Comparison of ENCODE assay signal across 8 cellular contexts in genomic region chr22:22593964-22594656, GRCh38. TPM values are rescaled to one million over a fixed set of nuclear protein-coding genes. Genes with fewer than 3 reads are reported as not detected.
A peak's percentile ranks its signal among the peaks of the same experiment; 100 is the strongest.
DNase-seq lines count a peak whose midpoint lies in the region; ATAC-seq and TF ChIP-seq lines count a peak whose summit lies in the region.

No MANE protein-coding gene starts in this region.

- H3K4me3 ChIP-seq in H7 (ENCODE audit: insufficient read depth, low read depth, low read length) (no peak overlapping the region), PC-3 (ENCODE audit: low read length) (no peak overlapping the region), heart left ventricle (no peak overlapping the region), smooth muscle cell (no peak overlapping the region)

- no peaks in the 10 kb centered on the region for H3K9me3 ChIP-seq in CD4-positive, alpha-beta T cell (ENCODE audit: control insufficient read depth, low read length)
- H3K9me3 ChIP-seq in PC-3 (ENCODE audit: low read length) (no peaks in the 10 kb centered on the region), heart left ventricle (no peaks in the 10 kb centered on the region), smooth muscle cell (replicated peaks; ENCODE audit: low read depth) (no peaks in the 10 kb centered on the region)

- no peak for TF ChIP-seq POLR2A in heart left ventricle (IDR thresholded peaks at IDR 0.05)

- CTCF ChIA-PET in CD4-positive, alpha-beta T cell (lab: Charles Lee) = no interaction called here
- CTCF ChIA-PET in PC-3 (lab: Charles Lee) = interaction anchor here (0.7 kb wide), 1 partner anchor 116 kb away, joined by 3 read pairs; no protein-coding TSS in a partner anchor

- H3K4me1 ChIP-seq in PC-3 (ENCODE audit: insufficient read depth, low read length) (no peaks in the 10 kb centered on the region), heart left ventricle (no peaks in the 10 kb centered on the region), smooth muscle cell (ENCODE audit: low read depth) (no peaks in the 10 kb centered on the region)

- no peaks in the 10 kb centered on the region for H3K36me3 Mint-ChIP-seq in CD4-positive, alpha-beta T cell (ENCODE audit: low read depth)
- no peaks in the 10 kb centered on the region for H3K36me3 Mint-ChIP-seq in activated T-helper 2 cell treated with anti-CD3 and anti-CD28 coated beads, Interferon-gamma antibody, Interleukin-2, Interleukin-4, amounts not matched to agents 10 μg/mL and 5 μg/mL and 100 μg/mL, durations not matched to agents 14 hours and 24 hours and 36 hours (ENCODE audit: low read depth)

- H3K27ac ChIP-seq in CD4-positive, alpha-beta T cell (ENCODE audit: low read depth, low read length) = no peak overlapping the region
- H3K27ac ChIP-seq in PC-3 (ENCODE audit: low read length) (no peak overlapping the region), heart left ventricle (no peak overlapping the region), smooth muscle cell (ENCODE audit: low read depth) (no peak overlapping the region)

- H3K4me2 ChIP-seq in PC-3 (ENCODE audit: low read length) (no peak overlapping the region), smooth muscle cell (no peak overlapping the region)

- H2AFZ ChIP-seq in PC-3 (ENCODE audit: low read length) (no peak overlapping the region), smooth muscle cell (ENCODE audit: low read depth) (no peak overlapping the region)

- H3K36me3 ChIP-seq in H7 (replicated peaks; ENCODE audit: control insufficient read depth, insufficient read depth, low read length) (no peaks in the 10 kb centered on the region), PC-3 (ENCODE audit: low read depth, low read length) (no peaks in the 10 kb centered on the region), heart left ventricle (no peaks in the 10 kb centered on the region), smooth muscle cell (ENCODE audit: low read depth) (no peaks in the 10 kb centered on the region)

- H3K79me2 ChIP-seq in PC-3 (ENCODE audit: low read length) (no peaks in the 10 kb centered on the region), smooth muscle cell (ENCODE audit: low read depth) (no peaks in the 10 kb centered on the region)

- no peak overlapping the region for H3K9ac ChIP-seq in PC-3 (ENCODE audit: low read length)
- no peak overlapping the region for H3K9ac ChIP-seq in smooth muscle cell (ENCODE audit: low read depth)

- H3K9me3 Mint-ChIP-seq in CD4-positive, alpha-beta T cell = no peaks in the 10 kb centered on the region
- H3K9me3 Mint-ChIP-seq in activated T-helper 2 cell treated with anti-CD3 and anti-CD28 coated beads, Interferon-gamma antibody, Interleukin-2, Interleukin-4, amounts not matched to agents 10 μg/mL and 5 μg/mL and 100 μg/mL, durations not matched to agents 14 hours and 24 hours and 36 hours = no peaks in the 10 kb centered on the region

- DNase-seq in CD4-positive, alpha-beta T cell = peak; percentile 7 to 49 (median 30)
- DNase-seq in H7 (peak; percentile 73), PC-3 (peak; percentile 66), heart left ventricle (peak in 2 of 5 donors; percentile 13 to 69), smooth muscle cell (lab: John Stamatoyannopoulos, UW; ENCODE audit: unreplicated experiment) (no peak)
- DNase-seq in activated T-helper 2 cell treated with anti-CD3 and anti-CD28 coated beads, Interferon-gamma antibody, Interleukin-2, Interleukin-4, amounts not matched to agents 10 μg/mL and 5 μg/mL and 100 μg/mL, durations not matched to agents 14 hours and 24 hours and 36 hours (ENCODE audit: low spot score) = peak; percentile 38

- H3K9me2 ChIP-seq in PC-3 (replicated peaks; ENCODE audit: low read length) = no peaks in the 10 kb centered on the region

- peak; percentile 76 for TF ChIP-seq CTCF in CD4-positive, alpha-beta T cell (IDR thresholded peaks at IDR 0.05)
- TF ChIP-seq CTCF in PC-3 (conservative IDR thresholded peaks at IDR 0.05; ENCODE audit: low read depth, low read length) (peak; percentile 69), heart left ventricle (IDR thresholded peaks at IDR 0.05) (peak; percentile 36 to 63 (median 53)), smooth muscle cell (IDR thresholded peaks at IDR 0.05; ENCODE audit: borderline replicate concordance, insufficient read depth, poor library complexity, severe bottlenecking) (peak; percentile 69)

- H3K4me1 Mint-ChIP-seq in CD4-positive, alpha-beta T cell (ENCODE audit: low read depth) = no peaks in the 10 kb centered on the region
- H3K4me1 Mint-ChIP-seq in activated T-helper 2 cell treated with anti-CD3 and anti-CD28 coated beads, Interferon-gamma antibody, Interleukin-2, Interleukin-4, amounts not matched to agents 10 μg/mL and 5 μg/mL and 100 μg/mL, durations not matched to agents 14 hours and 24 hours and 36 hours (ENCODE audit: low read depth) = peaks cover 4% of the 10 kb centered on the region

- peaks cover 6% of the 10 kb centered on the region for H3K27me3 Mint-ChIP-seq in CD4-positive, alpha-beta T cell
- peaks cover 3% of the 10 kb centered on the region for H3K27me3 Mint-ChIP-seq in activated T-helper 2 cell treated with anti-CD3 and anti-CD28 coated beads, Interferon-gamma antibody, Interleukin-2, Interleukin-4, amounts not matched to agents 10 μg/mL and 5 μg/mL and 100 μg/mL, durations not matched to agents 14 hours and 24 hours and 36 hours (ENCODE audit: low read depth)

- H3K4me3 Mint-ChIP-seq in CD4-positive, alpha-beta T cell = no peak overlapping the region
- no peak overlapping the region for H3K4me3 Mint-ChIP-seq in activated T-helper 2 cell treated with anti-CD3 and anti-CD28 coated beads, Interferon-gamma antibody, Interleukin-2, Interleukin-4, amounts not matched to agents 10 μg/mL and 5 μg/mL and 100 μg/mL, durations not matched to agents 14 hours and 24 hours and 36 hours (ENCODE audit: low read depth)

- H3K27me3 ChIP-seq in CD4-positive, alpha-beta T cell (ENCODE audit: control insufficient read depth, insufficient read depth, low read length) = no peaks in the 10 kb centered on the region
- peaks cover 12% of the 10 kb centered on the region for H3K27me3 ChIP-seq in H7 (ENCODE audit: control insufficient read depth, insufficient read depth, low read length)
- no peaks in the 10 kb centered on the region for H3K27me3 ChIP-seq in PC-3 (ENCODE audit: low read length)
- H3K27me3 ChIP-seq in heart left ventricle = peaks cover 0 to 3% (median 0%) of the 10 kb centered on the region in 9 donors
- peaks cover 20% of the 10 kb centered on the region for H3K27me3 ChIP-seq in smooth muscle cell (ENCODE audit: low read depth)

- H4K20me1 ChIP-seq in PC-3 (ENCODE audit: low read length) (no peaks in the 10 kb centered on the region), smooth muscle cell (ENCODE audit: low read depth) (no peaks in the 10 kb centered on the region)

- H3F3A ChIP-seq in PC-3 (ENCODE audit: low read length, unreplicated experiment) = no peaks in the 10 kb centered on the region
- H3F3A ChIP-seq in smooth muscle cell (ENCODE audit: low read depth) = no peaks in the 10 kb centered on the region

- 49 to 60% (median 54%) methylated on average over 10 of the region's 10 CpGs for WGBS in heart left ventricle, 4 donors
- 46% methylated on average over 10 of the region's 10 CpGs for WGBS in smooth muscle cell (ENCODE audit: low lambda C conversion rate)

- peak; percentile 60 for ATAC-seq in CD4-positive, alpha-beta T cell (ENCODE audit: poor library complexity)
- no peak for ATAC-seq in PC-3
- ATAC-seq in heart left ventricle = peak in 1 of 4 donors; percentile 45
- no peak for ATAC-seq in GM19351 (IDR thresholded peaks at IDR 0.05; ENCODE audit: unreplicated experiment)
- no peak for ATAC-seq in HG03378 (IDR thresholded peaks at IDR 0.05; ENCODE audit: unreplicated experiment)

- BruUV-seq in PC-3 (replicated peaks; lab: Mats Ljungman, UMichigan) = no TSS peak

- no peak overlapping the region for H3K27ac Mint-ChIP-seq in CD4-positive, alpha-beta T cell
- H3K27ac Mint-ChIP-seq in activated T-helper 2 cell treated with anti-CD3 and anti-CD28 coated beads, Interferon-gamma antibody, Interleukin-2, Interleukin-4, amounts not matched to agents 10 μg/mL and 5 μg/mL and 100 μg/mL, durations not matched to agents 14 hours and 24 hours and 36 hours = no peak overlapping the region

- POLR2A ChIA-PET in CD4-positive, alpha-beta T cell (lab: Charles Lee) = no interaction called here
- POLR2A ChIA-PET in PC-3 (lab: Charles Lee; ENCODE audit: unreplicated experiment) = no interaction called here

- intact Hi-C loops in CD4-positive, alpha-beta T cell (cut with DNase I, micrococcal nuclease) = loop anchor here (2.0 to 10.0 kb wide), 4 partner anchors 93 to 363 kb away; partner anchors contain the start of gene IGLL5 (in 1 of the 2)
- intact Hi-C loops in PC-3 (cut with micrococcal nuclease) (no loop called here), heart left ventricle (cut with DNase I) (loop anchor here in 6 of 10 donors (5.0 to 10.0 kb wide), 4 partner anchors 91 to 361 kb away; partner anchors contain the start of gene IGLL5 (in 1 of the 6))
- intact Hi-C loops in activated T-helper 2 cell treated with anti-CD3 and anti-CD28 coated beads, Interferon-gamma antibody, Interleukin-2, Interleukin-4, amounts not matched to agents 10 μg/mL and 5 μg/mL and 100 μg/mL, durations not matched to agents 14 hours and 24 hours and 36 hours (cut with micrococcal nuclease) = loop anchor here (10.0 kb wide), 1 partner anchor 91 kb away; no protein-coding TSS in a partner anchor

RNA-seq across cellular contexts. Expression of gene PRAME, which starts 35.0 kb away (rescaled TPM):
- not detected for total RNA-seq in CD4-positive, alpha-beta T cell
- total RNA-seq in H7 (2014; rRNA removed; shearing (Covaris generic)) = not detected in 2 replicates
- total RNA-seq in PC-3 (2014; rRNA removed) (17.1 and 21.4 TPM in 2 replicates), heart left ventricle (under 1 TPM in 1 of 9 donors, not detected in 8; 0.59 TPM), smooth muscle cell (not detected in 2 replicates)
- total RNA-seq in activated T-helper 2 cell treated with anti-CD3 and anti-CD28 coated beads, Interferon-gamma antibody, Interleukin-2, Interleukin-4, amounts not matched to agents 10 μg/mL and 5 μg/mL and 100 μg/mL, durations not matched to agents 14 hours and 24 hours and 36 hours = not detected in 2 replicates
- polyA plus RNA-seq in heart left ventricle (under 1 TPM in 1 of 2 donors, not detected in 1; 0.23 TPM), smooth muscle cell (not detected in 2 replicates)

RNA-seq across cellular contexts. Expression of gene GGTLC2, which starts 50.3 kb away (rescaled TPM):
- total RNA-seq in CD4-positive, alpha-beta T cell = not detected
- not detected in 2 replicates for total RNA-seq in H7 (2014; rRNA removed; shearing (Covaris generic))
- total RNA-seq in PC-3 (2014; rRNA removed) = not detected in 2 replicates
- not detected in 2 replicates for total RNA-seq in activated T-helper 2 cell treated with anti-CD3 and anti-CD28 coated beads, Interferon-gamma antibody, Interleukin-2, Interleukin-4, amounts not matched to agents 10 μg/mL and 5 μg/mL and 100 μg/mL, durations not matched to agents 14 hours and 24 hours and 36 hours
- total RNA-seq in heart left ventricle = not detected
- polyA plus RNA-seq in heart left ventricle = not detected
- not detected in 2 replicates for total RNA-seq in smooth muscle cell
- polyA plus RNA-seq in smooth muscle cell = not detected in 2 replicates

Comparison
In these comparisons a context has a peak if more than half of its experiments do, and no peak if none do; other contexts are left out.
1. RNA of gene PRAME, which starts 35.0 kb away (total RNA-seq): 17.1 to 21.4 TPM in PC-3; not detected in activated T-helper 2 cell treated with anti-CD3 and anti-CD28 coated beads, Interferon-gamma antibody, Interleukin-2, Interleukin-4, amounts not matched to agents 10 μg/mL and 5 μg/mL and 100 μg/mL, durations not matched to agents 14 hours and 24 hours and 36 hours, not detected in H7, not detected in CD4-positive, alpha-beta T cell, 0.59 TPM in heart left ventricle and not detected in smooth muscle cell; every median in the first group is over 10 times any median in the second.
2. Peak in every context shown above with its lines, with median percentiles within 50 percentile points of each other: CTCF ChIP-seq.